In the genomic region with DNA sequence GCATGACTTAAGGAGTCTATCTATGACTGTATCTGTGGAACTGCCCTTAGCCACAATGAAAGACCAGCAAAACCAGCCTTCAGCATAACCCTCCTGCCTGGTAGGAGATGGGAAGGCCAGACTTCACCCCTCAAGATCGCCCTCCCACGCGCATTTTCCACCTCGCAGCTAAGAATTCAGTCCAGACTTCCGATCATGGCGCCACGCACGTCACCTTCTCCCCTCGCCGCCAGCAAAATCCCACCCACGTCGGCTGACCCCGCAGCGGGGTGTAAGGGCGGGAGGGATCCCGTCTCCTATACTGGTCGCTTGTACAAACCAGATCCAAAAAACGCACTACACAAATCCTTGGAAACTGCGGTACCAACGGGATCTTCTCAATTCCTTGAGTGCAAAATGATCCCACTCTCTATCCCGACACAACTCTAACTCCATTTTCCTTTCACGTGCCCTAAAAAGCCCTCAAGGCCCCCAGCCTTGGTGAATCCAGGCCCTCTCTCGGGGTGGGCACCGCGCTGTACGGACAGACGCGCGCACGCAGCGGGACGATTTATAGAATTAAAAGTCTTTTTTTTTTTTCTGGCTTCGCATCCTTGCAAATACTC, we compare ENCODE assay signal across 1 cellular context.
TF ChIP-seq lines count a peak whose summit lies in the region.

No MANE protein-coding gene starts in this region.

TF ChIP-seq in A549, 52 proteins besides CTCF, POLR2A, EP300 and RAD21 (continued from another document):
- TF ChIP-seq, protein P1, sequence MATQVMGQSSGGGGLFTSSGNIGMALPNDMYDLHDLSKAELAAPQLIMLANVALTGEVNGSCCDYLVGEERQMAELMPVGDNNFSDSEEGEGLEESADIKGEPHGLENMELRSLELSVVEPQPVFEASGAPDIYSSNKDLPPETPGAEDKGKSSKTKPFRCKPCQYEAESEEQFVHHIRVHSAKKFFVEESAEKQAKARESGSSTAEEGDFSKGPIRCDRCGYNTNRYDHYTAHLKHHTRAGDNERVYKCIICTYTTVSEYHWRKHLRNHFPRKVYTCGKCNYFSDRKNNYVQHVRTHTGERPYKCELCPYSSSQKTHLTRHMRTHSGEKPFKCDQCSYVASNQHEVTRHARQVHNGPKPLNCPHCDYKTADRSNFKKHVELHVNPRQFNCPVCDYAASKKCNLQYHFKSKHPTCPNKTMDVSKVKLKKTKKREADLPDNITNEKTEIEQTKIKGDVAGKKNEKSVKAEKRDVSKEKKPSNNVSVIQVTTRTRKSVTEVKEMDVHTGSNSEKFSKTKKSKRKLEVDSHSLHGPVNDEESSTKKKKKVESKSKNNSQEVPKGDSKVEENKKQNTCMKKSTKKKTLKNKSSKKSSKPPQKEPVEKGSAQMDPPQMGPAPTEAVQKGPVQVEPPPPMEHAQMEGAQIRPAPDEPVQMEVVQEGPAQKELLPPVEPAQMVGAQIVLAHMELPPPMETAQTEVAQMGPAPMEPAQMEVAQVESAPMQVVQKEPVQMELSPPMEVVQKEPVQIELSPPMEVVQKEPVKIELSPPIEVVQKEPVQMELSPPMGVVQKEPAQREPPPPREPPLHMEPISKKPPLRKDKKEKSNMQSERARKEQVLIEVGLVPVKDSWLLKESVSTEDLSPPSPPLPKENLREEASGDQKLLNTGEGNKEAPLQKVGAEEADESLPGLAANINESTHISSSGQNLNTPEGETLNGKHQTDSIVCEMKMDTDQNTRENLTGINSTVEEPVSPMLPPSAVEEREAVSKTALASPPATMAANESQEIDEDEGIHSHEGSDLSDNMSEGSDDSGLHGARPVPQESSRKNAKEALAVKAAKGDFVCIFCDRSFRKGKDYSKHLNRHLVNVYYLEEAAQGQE (IDR thresholded peaks at IDR 0.05) = no peak
- no peak for TF ChIP-seq PHF8 (IDR thresholded peaks at IDR 0.05; ENCODE audit: borderline replicate concordance, low read depth)
- peak; percentile 93 for TF ChIP-seq TP53 (CRISPR knock-in tag; IDR thresholded peaks at IDR 0.05)
- no peak for TF ChIP-seq CBX2 (IDR thresholded peaks at IDR 0.05; ENCODE audit: borderline replicate concordance, low read depth)
- TF ChIP-seq ZSCAN20 (CRISPR knock-in tag; IDR thresholded peaks at IDR 0.05) = peak; percentile 80; the same call in 1 of the 2 replicates
- TF ChIP-seq FOSB (CRISPR knock-in tag; IDR thresholded peaks at IDR 0.05) = 0 out of 2 replicates have a peak, but pooled peaks have one; percentile 68
- TF ChIP-seq, protein P2, sequence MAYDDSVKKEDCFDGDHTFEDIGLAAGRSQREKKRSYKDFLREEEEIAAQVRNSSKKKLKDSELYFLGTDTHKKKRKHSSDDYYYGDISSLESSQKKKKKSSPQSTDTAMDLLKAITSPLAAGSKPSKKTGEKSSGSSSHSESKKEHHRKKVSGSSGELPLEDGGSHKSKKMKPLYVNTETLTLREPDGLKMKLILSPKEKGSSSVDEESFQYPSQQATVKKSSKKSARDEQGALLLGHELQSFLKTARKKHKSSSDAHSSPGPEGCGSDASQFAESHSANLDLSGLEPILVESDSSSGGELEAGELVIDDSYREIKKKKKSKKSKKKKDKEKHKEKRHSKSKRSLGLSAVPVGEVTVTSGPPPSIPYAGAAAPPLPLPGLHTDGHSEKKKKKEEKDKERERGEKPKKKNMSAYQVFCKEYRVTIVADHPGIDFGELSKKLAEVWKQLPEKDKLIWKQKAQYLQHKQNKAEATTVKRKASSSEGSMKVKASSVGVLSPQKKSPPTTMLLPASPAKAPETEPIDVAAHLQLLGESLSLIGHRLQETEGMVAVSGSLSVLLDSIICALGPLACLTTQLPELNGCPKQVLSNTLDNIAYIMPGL (CRISPR knock-in tag; IDR thresholded peaks at IDR 0.05; ENCODE audit: borderline replicate concordance) = 0 out of 2 replicates have a peak, but pooled peaks have one; percentile 53
- no peak for TF ChIP-seq ESRRA (IDR thresholded peaks at IDR 0.05; ENCODE audit: borderline replicate concordance, low read length)
- no peak for TF ChIP-seq MYC (IDR thresholded peaks at IDR 0.05; ENCODE audit: borderline replicate concordance, low read length)
- peak; percentile 97 for TF ChIP-seq ATOH8 (CRISPR knock-in tag; IDR thresholded peaks at IDR 0.05; ENCODE audit: low read depth)
- TF ChIP-seq NPAS2 (CRISPR knock-in tag; IDR thresholded peaks at IDR 0.05; ENCODE audit: borderline replicate concordance) = peak; percentile 53; the same call in 1 of the 2 replicates
- TF ChIP-seq, protein P3, sequence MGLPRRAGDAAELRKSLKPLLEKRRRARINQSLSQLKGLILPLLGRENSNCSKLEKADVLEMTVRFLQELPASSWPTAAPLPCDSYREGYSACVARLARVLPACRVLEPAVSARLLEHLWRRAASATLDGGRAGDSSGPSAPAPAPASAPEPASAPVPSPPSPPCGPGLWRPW (IDR thresholded peaks at IDR 0.05) = no peak
- TF ChIP-seq HOXB13 (CRISPR knock-in tag; IDR thresholded peaks at IDR 0.05; ENCODE audit: low read depth) = peak; percentile 90; the same call in 1 of the 2 replicates
- no peak for TF ChIP-seq ZFP36 (IDR thresholded peaks at IDR 0.05; ENCODE audit: borderline replicate concordance, partially characterized antibody)
- TF ChIP-seq, protein P4, sequence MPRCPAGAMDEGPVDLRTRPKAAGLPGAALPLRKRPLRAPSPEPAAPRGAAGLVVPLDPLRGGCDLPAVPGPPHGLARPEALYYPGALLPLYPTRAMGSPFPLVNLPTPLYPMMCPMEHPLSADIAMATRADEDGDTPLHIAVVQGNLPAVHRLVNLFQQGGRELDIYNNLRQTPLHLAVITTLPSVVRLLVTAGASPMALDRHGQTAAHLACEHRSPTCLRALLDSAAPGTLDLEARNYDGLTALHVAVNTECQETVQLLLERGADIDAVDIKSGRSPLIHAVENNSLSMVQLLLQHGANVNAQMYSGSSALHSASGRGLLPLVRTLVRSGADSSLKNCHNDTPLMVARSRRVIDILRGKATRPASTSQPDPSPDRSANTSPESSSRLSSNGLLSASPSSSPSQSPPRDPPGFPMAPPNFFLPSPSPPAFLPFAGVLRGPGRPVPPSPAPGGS (IDR thresholded peaks at IDR 0.05) = no peak; the same call in 2 of the 3 replicates
- TF ChIP-seq CHD2 (IDR thresholded peaks at IDR 0.05; ENCODE audit: low read length, partially characterized antibody) = no peak
- no peak for TF ChIP-seq FOXS1 (CRISPR knock-in tag; IDR thresholded peaks at IDR 0.05)
- TF ChIP-seq, protein P5, sequence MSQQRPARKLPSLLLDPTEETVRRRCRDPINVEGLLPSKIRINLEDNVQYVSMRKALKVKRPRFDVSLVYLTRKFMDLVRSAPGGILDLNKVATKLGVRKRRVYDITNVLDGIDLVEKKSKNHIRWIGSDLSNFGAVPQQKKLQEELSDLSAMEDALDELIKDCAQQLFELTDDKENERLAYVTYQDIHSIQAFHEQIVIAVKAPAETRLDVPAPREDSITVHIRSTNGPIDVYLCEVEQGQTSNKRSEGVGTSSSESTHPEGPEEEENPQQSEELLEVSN (IDR thresholded peaks at IDR 0.05; ENCODE audit: borderline replicate concordance, low read depth) = peak; percentile 78; the same call in 1 of the 2 replicates
- TF ChIP-seq ZNF302 (CRISPR knock-in tag; IDR thresholded peaks at IDR 0.05) = no peak
- no peak for TF ChIP-seq EHMT2 (IDR thresholded peaks at IDR 0.05; ENCODE audit: low read depth)
- TF ChIP-seq JUN (IDR thresholded peaks at IDR 0.05) = no peak
- TF ChIP-seq RNF2 (IDR thresholded peaks at IDR 0.05; ENCODE audit: borderline replicate concordance, low read depth) = no peak
- TF ChIP-seq MAZ (IDR thresholded peaks at IDR 0.05; ENCODE audit: borderline replicate concordance, low read depth, low read length) = no peak
TF ChIP-seq in A549: peak in this region for 13.
